Comparison of ENCODE assay signal across 22 cellular contexts in genomic region chr3:150091626-150092025, GRCh38.
"Had no signal": no experiment of that assay in that cellular context is flagged by ENCODE, and none has a peak within 500 bp of the region (broad histone marks: within the 10 kb centered on the region; RNA-seq: fewer than 3 reads in every experiment).

No MANE protein-coding gene starts in this region.

- H3K36me3 ChIP-seq: ascending aorta had no signal

- ATAC-seq: activated naive CD4-positive, alpha-beta T cell treated with anti-CD3 and anti-CD28 coated beads, Interleukin-2, amount 50 U/mL, for 72 hours; activated naive CD8-positive, alpha-beta T cell treated with anti-CD3 and anti-CD28 coated beads, Interleukin-2, amount 50 U/mL, for 24 hours; activated T-cell treated with anti-CD3 and anti-CD28 coated beads, Interleukin-2, amount 50 U/mL, for 4 hours; body of pancreas; T-cell had no signal

- H3K27me3 ChIP-seq: ascending aorta, body of pancreas had no signal

- DNase-seq: activated B cell treated with CpG ODN at 0.5 μM for 24 hours; activated CD4-positive, alpha-beta T cell treated with anti-CD3 and anti-CD28 coated beads for 1 hour; activated CD4-positive, alpha-beta T cell treated with anti-CD3 and anti-CD28 coated beads, Interleukin-2, amount 10 ng/mL, durations not matched to agents 24 days and 14 days; activated CD4-positive, alpha-beta T cell treated with anti-CD3 and anti-CD28 coated beads, Interleukin-2, amount 50 U/mL, for 48 hours; activated effector memory CD4-positive, alpha-beta T cell treated with anti-CD3 and anti-CD28 coated beads, Interleukin-2, amount 50 U/mL, for 16 hours; activated naive CD4-positive, alpha-beta T cell treated with Interleukin-2 at 50 U/mL for 16 hours; activated naive CD8-positive, alpha-beta T cell treated with anti-CD3 and anti-CD28 coated beads, Interleukin-2, amount 50 U/mL, for 24 hours; activated T-cell treated with anti-CD3 and anti-CD28 coated beads, Interleukin-2, amount 50 U/mL, for 4 hours; amniotic stem cell; body of pancreas; central memory CD4-positive, alpha-beta T cell; KBM-7; NCI-H1048; NCI-H146; NCI-H2029; NCI-H2107; SIG-M5; T-cell; T-helper 2 cell; T1000 had no signal

- H3K4me3 ChIP-seq: ascending aorta, body of pancreas had no signal

- H3K9me3 ChIP-seq: ascending aorta, body of pancreas had no signal

- H3K4me1 ChIP-seq: ascending aorta, body of pancreas had no signal

- H3K27ac ChIP-seq: ascending aorta, body of pancreas had no signal
